ENCODE assay signal across 1 cellular context in genomic region chr2:27537287-27537686, GRCh38.
A peak's percentile ranks its signal among the peaks of the same experiment; 100 is the strongest.
TF ChIP-seq lines count a peak whose summit lies in the region.

No MANE protein-coding gene starts in this region.

TF ChIP-seq in K562, 482 proteins besides CTCF, POLR2A, EP300 and RAD21 (continues in another document):
- TF ChIP-seq CBFA2T2 (conservative IDR thresholded peaks at IDR 0.05) (peak; percentile 63), STAT5B (CRISPR knock-in tag; IDR thresholded peaks at IDR 0.05) (no peak), SMAD4 (CRISPR knock-in tag; conservative IDR thresholded peaks at IDR 0.05) (peak; percentile 75; the same call in 1 of the 2 replicates), TEAD2 (tag; IDR thresholded peaks at IDR 0.05) (no peak), ATF7 (IDR thresholded peaks at IDR 0.05) (peak; percentile 65), MTA3 (IDR thresholded peaks at IDR 0.05; ENCODE audit: borderline replicate concordance) (0 out of 2 replicates have a peak, but pooled peaks have one; percentile 26), TEAD1 (CRISPR knock-in tag; IDR thresholded peaks at IDR 0.05) (peak in 1 of 2 experiments; percentile 65; a peak in 1 of 4 replicates), YY1 (IDR thresholded peaks at IDR 0.05; ENCODE audit: borderline replicate concordance in 1 of 3, control insufficient read depth in 1 of 3, extremely low read depth in 1 of 3, insufficient read depth in 3 of 3, insufficient read length in 1 of 3, insufficient replicate concordance in 2 of 3, low read depth in 1 of 3, low read length in 2 of 3) (no peak), PHTF2 (CRISPR knock-in tag; IDR thresholded peaks at IDR 0.05) (no peak), ZNF197 (CRISPR knock-in tag; IDR thresholded peaks at IDR 0.05; ENCODE audit: low read depth) (0 out of 2 replicates have a peak, but pooled peaks have one; percentile 16), NCOA2 (IDR thresholded peaks at IDR 0.05; ENCODE audit: partially characterized antibody in 2 of 2) (no peak), TRIM24 (IDR thresholded peaks at IDR 0.05) (peak in 1 of 2 experiments; percentile 29; a peak in 1 of 4 replicates), USF1 (CRISPR knock-in tag; IDR thresholded peaks at IDR 0.05) (no peak), HNRNPUL1 (IDR thresholded peaks at IDR 0.05; ENCODE audit: low read length) (no peak), ZBTB49 (CRISPR knock-in tag; IDR thresholded peaks at IDR 0.05; ENCODE audit: borderline replicate concordance) (no peak), TCF7 (IDR thresholded peaks at IDR 0.05; ENCODE audit: borderline replicate concordance) (no peak), RAD51 (IDR thresholded peaks at IDR 0.05; ENCODE audit: borderline replicate concordance, low read depth) (no peak), FOXK1 (CRISPR knock-in tag; IDR thresholded peaks at IDR 0.05; ENCODE audit: borderline replicate concordance) (no peak), RCOR1 (IDR thresholded peaks at IDR 0.05; ENCODE audit: borderline replicate concordance in 1 of 2, low read depth in 2 of 2, low read length in 2 of 2) (peak in 1 of 2 experiments; percentile 44; a peak in 1 of 4 replicates), CBX3 (IDR thresholded peaks at IDR 0.05; ENCODE audit: borderline replicate concordance in 1 of 2, low read length in 2 of 2) (no peak; a peak in 1 of 3 replicates), KDM5B (IDR thresholded peaks at IDR 0.05; ENCODE audit: insufficient replicate concordance, low read depth, low read length) (no peak), TCF7L2 (IDR thresholded peaks at IDR 0.05; ENCODE audit: low read depth, low read length) (no peak), ZNF212 (CRISPR knock-in tag; IDR thresholded peaks at IDR 0.05) (no peak), IRF2 (CRISPR knock-in tag; IDR thresholded peaks at IDR 0.05) (no peak), HIVEP1 (CRISPR knock-in tag; IDR thresholded peaks at IDR 0.05) (no peak), FOXK2 (conservative IDR thresholded peaks at IDR 0.05 in 1 of 2, IDR thresholded peaks at IDR 0.05 in 1 of 2; ENCODE audit: low read depth in 2 of 2) (no peak), SNIP1 (IDR thresholded peaks at IDR 0.05; ENCODE audit: low read depth) (no peak), ZNF785 (CRISPR knock-in tag; IDR thresholded peaks at IDR 0.05) (no peak), ZNF668 (CRISPR knock-in tag; IDR thresholded peaks at IDR 0.05) (no peak), MLLT1 (IDR thresholded peaks at IDR 0.05) (peak in 1 of 2 experiments; percentile 68; a peak in 2 of 4 replicates), ETS2 (tag; IDR thresholded peaks at IDR 0.05; ENCODE audit: borderline replicate concordance, poor library complexity, severe bottlenecking) (no peak), TAL1 (IDR thresholded peaks at IDR 0.05) (peak; percentile 79), DNMT1 (IDR thresholded peaks at IDR 0.05) (no peak), THAP12 (CRISPR knock-in tag; IDR thresholded peaks at IDR 0.05) (no peak), MXI1 (IDR thresholded peaks at IDR 0.05; ENCODE audit: low read depth, low read length) (no peak), ZNF589 (CRISPR knock-in tag; IDR thresholded peaks at IDR 0.05; ENCODE audit: low read depth) (no peak), ARID3A (IDR thresholded peaks at IDR 0.05; ENCODE audit: borderline replicate concordance, low read depth, low read length) (0 out of 2 replicates have a peak, but pooled peaks have one; percentile 60), POLR3A (IDR thresholded peaks at IDR 0.05; ENCODE audit: borderline replicate concordance, extremely low read depth, insufficient read depth, insufficient read length) (no peak), ZNF347 (CRISPR knock-in tag; IDR thresholded peaks at IDR 0.05; ENCODE audit: low read depth) (no peak), MCM7 (IDR thresholded peaks at IDR 0.05) (no peak), RBM25 (IDR thresholded peaks at IDR 0.05; ENCODE audit: low read depth, low read length, severe bottlenecking) (peak; percentile 76), ARNT (IDR thresholded peaks at IDR 0.05) (no peak), ZNF444 (CRISPR knock-in tag; IDR thresholded peaks at IDR 0.05) (no peak), E2F5 (CRISPR knock-in tag; IDR thresholded peaks at IDR 0.05) (no peak), TSHZ1 (CRISPR knock-in tag; IDR thresholded peaks at IDR 0.05) (no peak), KDM2B (CRISPR knock-in tag; IDR thresholded peaks at IDR 0.05) (no peak), HMG20A (CRISPR knock-in tag; conservative IDR thresholded peaks at IDR 0.05) (no peak), ETV5 (CRISPR knock-in tag; IDR thresholded peaks at IDR 0.05; ENCODE audit: low read depth) (0 out of 2 replicates have a peak, but pooled peaks have one; percentile 59), ZNF780A (CRISPR knock-in tag; IDR thresholded peaks at IDR 0.05) (no peak), SRSF1 (IDR thresholded peaks at IDR 0.05; ENCODE audit: low read depth, low read length) (no peak), PHB (CRISPR knock-in tag; IDR thresholded peaks at IDR 0.05) (no peak), ELF2 (CRISPR knock-in tag; IDR thresholded peaks at IDR 0.05) (no peak), THRAP3 (IDR thresholded peaks at IDR 0.05; ENCODE audit: borderline replicate concordance) (no peak), MITF (IDR thresholded peaks at IDR 0.05) (no peak), SMARCA4 (IDR thresholded peaks at IDR 0.05) (peak; percentile 75), KLF6 (CRISPR knock-in tag; IDR thresholded peaks at IDR 0.05; ENCODE audit: borderline replicate concordance) (no peak), BRF1 (IDR thresholded peaks at IDR 0.05; ENCODE audit: borderline replicate concordance, extremely low read depth, insufficient read length) (no peak), SRSF3 (IDR thresholded peaks at IDR 0.05; ENCODE audit: insufficient read depth, low read length) (no peak), KDM1A (IDR thresholded peaks at IDR 0.05) (peak; percentile 40 to 61; a peak in 3 of 4 replicates), CHD4 (IDR thresholded peaks at IDR 0.05; ENCODE audit: insufficient read depth, insufficient replicate concordance, low read depth, low read length, poor library complexity, severe bottlenecking) (no peak), BACH1 (tag; IDR thresholded peaks at IDR 0.05) (no peak), ZBTB1 (CRISPR knock-in tag; IDR thresholded peaks at IDR 0.05; ENCODE audit: borderline replicate concordance, low read depth) (no peak)
